In genomic region chr2:109632158-109632789, GRCh38 we compare ENCODE assay signal across 1 cellular context.
TF ChIP-seq lines count a peak whose summit lies in the region.

No MANE protein-coding gene starts in this region.

TF ChIP-seq in HepG2, 621 proteins besides CTCF, POLR2A, EP300 and RAD21 (continued from another document and continues in another):
- TF ChIP-seq ELK4 (CRISPR knock-in tag; IDR thresholded peaks at IDR 0.05; ENCODE audit: borderline replicate concordance) = no peak
- TF ChIP-seq HNF4A (CRISPR knock-in tag; IDR thresholded peaks at IDR 0.05) = peak; percentile 97
- TF ChIP-seq ZNF446 (CRISPR knock-in tag; IDR thresholded peaks at IDR 0.05) = no peak
- TF ChIP-seq MTA1 (CRISPR knock-in tag; IDR thresholded peaks at IDR 0.05; ENCODE audit: borderline replicate concordance) = peak; percentile 91
- peak; percentile 48; the same call in 1 of the 2 replicates for TF ChIP-seq ZFX (CRISPR knock-in tag; IDR thresholded peaks at IDR 0.05; ENCODE audit: low read depth)
- no peak for TF ChIP-seq SOX6 (IDR thresholded peaks at IDR 0.05)
- TF ChIP-seq SOX6 (CRISPR knock-in tag; IDR thresholded peaks at IDR 0.05) = peak; percentile 87
- peak; percentile 65; the same call in 1 of the 2 replicates for TF ChIP-seq MIER3 (CRISPR knock-in tag; IDR thresholded peaks at IDR 0.05; ENCODE audit: borderline replicate concordance)
- no peak for TF ChIP-seq SOX13 (IDR thresholded peaks at IDR 0.05)
- peak in 1 of 2 experiments; percentile 82; a peak in 2 of 4 replicates for TF ChIP-seq SOX13 (CRISPR knock-in tag; conservative IDR thresholded peaks at IDR 0.05 in 1 of 2, IDR thresholded peaks at IDR 0.05 in 1 of 2)
- TF ChIP-seq RXRA (CRISPR knock-in tag; IDR thresholded peaks at IDR 0.05) = peak; percentile 93
- 0 out of 2 replicates have a peak, but pooled peaks have one; percentile 49 for TF ChIP-seq ZMAT3 (CRISPR knock-in tag; conservative IDR thresholded peaks at IDR 0.05)
- TF ChIP-seq AHDC1 (CRISPR knock-in tag; IDR thresholded peaks at IDR 0.05; ENCODE audit: borderline replicate concordance) = peak; percentile 92
- TF ChIP-seq ATM (IDR thresholded peaks at IDR 0.05; ENCODE audit: borderline replicate concordance) = no peak
- TF ChIP-seq MATR3 (CRISPR knock-in tag; IDR thresholded peaks at IDR 0.05) = no peak
- TF ChIP-seq ATF3 (CRISPR knock-in tag; IDR thresholded peaks at IDR 0.05) = no peak
- no peak for TF ChIP-seq ZNF672 (CRISPR knock-in tag; IDR thresholded peaks at IDR 0.05)
- no peak for TF ChIP-seq XBP1 (CRISPR knock-in tag; IDR thresholded peaks at IDR 0.05)
- TF ChIP-seq ZBTB3 (CRISPR knock-in tag; IDR thresholded peaks at IDR 0.05; ENCODE audit: borderline replicate concordance, low read depth) = 0 out of 2 replicates have a peak, but pooled peaks have one; percentile 14
- no peak for TF ChIP-seq DNMT3B (CRISPR knock-in tag; conservative IDR thresholded peaks at IDR 0.05)
- TF ChIP-seq ZFP36L1 (CRISPR knock-in tag; IDR thresholded peaks at IDR 0.05) = no peak
- TF ChIP-seq ISL2 (CRISPR knock-in tag; IDR thresholded peaks at IDR 0.05) = peak; percentile 49; the same call in 1 of the 2 replicates
- TF ChIP-seq ZNF503 (CRISPR knock-in tag; IDR thresholded peaks at IDR 0.05) = peak; percentile 54
- no peak for TF ChIP-seq CEBPZ (IDR thresholded peaks at IDR 0.05; ENCODE audit: low read length)
- TF ChIP-seq ZNF883 (CRISPR knock-in tag; IDR thresholded peaks at IDR 0.05; ENCODE audit: not compliant biosample characterization) = no peak
- peak; percentile 83 for TF ChIP-seq KDM6A (CRISPR knock-in tag; IDR thresholded peaks at IDR 0.05; ENCODE audit: low read depth)
- TF ChIP-seq NPAS2 (CRISPR knock-in tag; IDR thresholded peaks at IDR 0.05; ENCODE audit: borderline replicate concordance) = no peak
- TF ChIP-seq SUZ12 (IDR thresholded peaks at IDR 0.05; ENCODE audit: low read depth, low read length) = no peak
- no peak for TF ChIP-seq NFE2L1 (CRISPR knock-in tag; IDR thresholded peaks at IDR 0.05; ENCODE audit: borderline replicate concordance)
- no peak; the same call in 1 of the 2 replicates for TF ChIP-seq ZNF543 (CRISPR knock-in tag; IDR thresholded peaks at IDR 0.05)
- TF ChIP-seq ZNF367 (CRISPR knock-in tag; IDR thresholded peaks at IDR 0.05; ENCODE audit: borderline replicate concordance) = 0 out of 2 replicates have a peak, but pooled peaks have one; percentile 41
- TF ChIP-seq NRL (CRISPR knock-in tag; IDR thresholded peaks at IDR 0.05; ENCODE audit: borderline replicate concordance) = no peak
- no peak for TF ChIP-seq ZNF737 (CRISPR knock-in tag; IDR thresholded peaks at IDR 0.05; ENCODE audit: borderline replicate concordance)
- no peak for TF ChIP-seq ZNF83 (CRISPR knock-in tag; IDR thresholded peaks at IDR 0.05; ENCODE audit: borderline replicate concordance)
- TF ChIP-seq SAP130 (CRISPR knock-in tag; IDR thresholded peaks at IDR 0.05; ENCODE audit: low read depth) = peak; percentile 89
- no peak for TF ChIP-seq RFX5 (IDR thresholded peaks at IDR 0.05; ENCODE audit: low read depth, low read length)
- TF ChIP-seq LBX2 (CRISPR knock-in tag; IDR thresholded peaks at IDR 0.05; ENCODE audit: borderline replicate concordance) = no peak
- no peak for TF ChIP-seq ZNF761 (CRISPR knock-in tag; conservative IDR thresholded peaks at IDR 0.05)
- TF ChIP-seq GATAD2A (CRISPR knock-in tag; IDR thresholded peaks at IDR 0.05) = peak; percentile 98
- 0 out of 2 replicates have a peak, but pooled peaks have one; percentile 42 for TF ChIP-seq MXD4 (CRISPR knock-in tag; IDR thresholded peaks at IDR 0.05)
- TF ChIP-seq MEIS2 (CRISPR knock-in tag; IDR thresholded peaks at IDR 0.05) = peak; percentile 49; the same call in 1 of the 2 replicates
- TF ChIP-seq HOXD1 (CRISPR knock-in tag; IDR thresholded peaks at IDR 0.05) = no peak
- peak; percentile 21; the same call in 1 of the 2 replicates for TF ChIP-seq NFYB (CRISPR knock-in tag; IDR thresholded peaks at IDR 0.05)
- no peak for TF ChIP-seq ZNF841 (CRISPR knock-in tag; IDR thresholded peaks at IDR 0.05; ENCODE audit: borderline replicate concordance)
- no peak for TF ChIP-seq ZNF570 (CRISPR knock-in tag; IDR thresholded peaks at IDR 0.05; ENCODE audit: borderline replicate concordance)
- TF ChIP-seq ZNF501 (CRISPR knock-in tag; IDR thresholded peaks at IDR 0.05) = peak; percentile 49; the same call in 1 of the 2 replicates
- peak; percentile 88 for TF ChIP-seq GFI1 (CRISPR knock-in tag; IDR thresholded peaks at IDR 0.05; ENCODE audit: borderline replicate concordance)
- TF ChIP-seq U2AF1 (optimal IDR thresholded peaks at IDR 0.05; ENCODE audit: low read depth, low read length) = no peak
- 0 out of 2 replicates have a peak, but pooled peaks have one; percentile 53 for TF ChIP-seq TGIF2 (CRISPR knock-in tag; IDR thresholded peaks at IDR 0.05)
- no peak for TF ChIP-seq ZBTB21 (CRISPR knock-in tag; IDR thresholded peaks at IDR 0.05)
- TF ChIP-seq ZNF879 (CRISPR knock-in tag; IDR thresholded peaks at IDR 0.05) = no peak
- TF ChIP-seq HMGXB3 (CRISPR knock-in tag; IDR thresholded peaks at IDR 0.05; ENCODE audit: borderline replicate concordance) = peak; percentile 65; the same call in 1 of the 2 replicates
- no peak for TF ChIP-seq ZNF776 (CRISPR knock-in tag; IDR thresholded peaks at IDR 0.05)
- no peak for TF ChIP-seq SMARCC2 (IDR thresholded peaks at IDR 0.05)
- TF ChIP-seq ZSCAN25 (CRISPR knock-in tag; IDR thresholded peaks at IDR 0.05) = no peak
- no peak for TF ChIP-seq AGO1 (IDR thresholded peaks at IDR 0.05; ENCODE audit: low read depth, low read length, poor library complexity, severe bottlenecking)
- no peak; the same call in 1 of the 2 replicates for TF ChIP-seq ZNF263 (CRISPR knock-in tag; IDR thresholded peaks at IDR 0.05)
- no peak for TF ChIP-seq FIP1L1 (IDR thresholded peaks at IDR 0.05; ENCODE audit: borderline replicate concordance, insufficient read depth, low read depth, low read length)
